In genomic region chr14:55059333-55059732, GRCh38 we compare ENCODE assay signal across 1 cellular context.
A peak's percentile ranks its signal among the peaks of the same experiment; 100 is the strongest.
TF ChIP-seq lines count a peak whose summit lies in the region.

No MANE protein-coding gene starts in this region.

TF ChIP-seq in HepG2, 621 proteins besides CTCF, POLR2A, EP300 and RAD21 (continued from another document):
- no peak for TF ChIP-seq HMGXB4 (CRISPR knock-in tag; IDR thresholded peaks at IDR 0.05; ENCODE audit: borderline replicate concordance in 1 of 2, low read depth in 1 of 2)
- TF ChIP-seq MAF1 (CRISPR knock-in tag; IDR thresholded peaks at IDR 0.05; ENCODE audit: borderline replicate concordance) = no peak
- TF ChIP-seq ZNF367 (CRISPR knock-in tag; IDR thresholded peaks at IDR 0.05; ENCODE audit: borderline replicate concordance) = no peak
- TF ChIP-seq RNF219 (CRISPR knock-in tag; IDR thresholded peaks at IDR 0.05) = no peak
- TF ChIP-seq ATF7-NPFF (CRISPR knock-in tag; IDR thresholded peaks at IDR 0.05; ENCODE audit: low read depth) = no peak
- TF ChIP-seq KLF16 (CRISPR knock-in tag; IDR thresholded peaks at IDR 0.05) = no peak
- TF ChIP-seq ZNF891 (CRISPR knock-in tag; IDR thresholded peaks at IDR 0.05) = no peak
- TF ChIP-seq HES4 (CRISPR knock-in tag; IDR thresholded peaks at IDR 0.05; ENCODE audit: borderline replicate concordance) = no peak
- 0 out of 2 replicates have a peak, but pooled peaks have one; percentile 17 for TF ChIP-seq ZNF574 (CRISPR knock-in tag; IDR thresholded peaks at IDR 0.05)
- TF ChIP-seq ONECUT2 (CRISPR knock-in tag; IDR thresholded peaks at IDR 0.05) = peak; percentile 63; the same call in 1 of the 2 replicates
- TF ChIP-seq TCF12 (IDR thresholded peaks at IDR 0.05) = no peak
- TF ChIP-seq TCF12 (CRISPR knock-in tag; IDR thresholded peaks at IDR 0.05) = no peak
- no peak for TF ChIP-seq SMAD1 (CRISPR knock-in tag; IDR thresholded peaks at IDR 0.05; ENCODE audit: borderline replicate concordance, low read depth)
- no peak for TF ChIP-seq ZBTB25 (CRISPR knock-in tag; IDR thresholded peaks at IDR 0.05)
- TF ChIP-seq ZNF644 (CRISPR knock-in tag; IDR thresholded peaks at IDR 0.05; ENCODE audit: low read depth) = 0 out of 2 replicates have a peak, but pooled peaks have one; percentile 25
- TF ChIP-seq HNF1B (CRISPR knock-in tag; IDR thresholded peaks at IDR 0.05) = no peak
- TF ChIP-seq TFE3 (CRISPR knock-in tag; IDR thresholded peaks at IDR 0.05) = no peak
- peak; percentile 46; the same call in 1 of the 2 replicates for TF ChIP-seq HOXA3 (CRISPR knock-in tag; IDR thresholded peaks at IDR 0.05)
- no peak for TF ChIP-seq ZC3H13 (CRISPR knock-in tag; IDR thresholded peaks at IDR 0.05)
- 0 out of 2 replicates have a peak, but pooled peaks have one; percentile 36 for TF ChIP-seq RCOR2 (CRISPR knock-in tag; IDR thresholded peaks at IDR 0.05)
- no peak for TF ChIP-seq CBX1 (IDR thresholded peaks at IDR 0.05; ENCODE audit: low read depth)
- TF ChIP-seq IRF2 (CRISPR knock-in tag; IDR thresholded peaks at IDR 0.05) = no peak
- no peak for TF ChIP-seq ETS1 (CRISPR knock-in tag; IDR thresholded peaks at IDR 0.05)
- no peak for TF ChIP-seq KDM3A (CRISPR knock-in tag; IDR thresholded peaks at IDR 0.05; ENCODE audit: low read depth)
- no peak for TF ChIP-seq NPAS2 (CRISPR knock-in tag; IDR thresholded peaks at IDR 0.05; ENCODE audit: borderline replicate concordance)
